7 cellular contexts compared by ENCODE assay signal in the genomic region with DNA sequence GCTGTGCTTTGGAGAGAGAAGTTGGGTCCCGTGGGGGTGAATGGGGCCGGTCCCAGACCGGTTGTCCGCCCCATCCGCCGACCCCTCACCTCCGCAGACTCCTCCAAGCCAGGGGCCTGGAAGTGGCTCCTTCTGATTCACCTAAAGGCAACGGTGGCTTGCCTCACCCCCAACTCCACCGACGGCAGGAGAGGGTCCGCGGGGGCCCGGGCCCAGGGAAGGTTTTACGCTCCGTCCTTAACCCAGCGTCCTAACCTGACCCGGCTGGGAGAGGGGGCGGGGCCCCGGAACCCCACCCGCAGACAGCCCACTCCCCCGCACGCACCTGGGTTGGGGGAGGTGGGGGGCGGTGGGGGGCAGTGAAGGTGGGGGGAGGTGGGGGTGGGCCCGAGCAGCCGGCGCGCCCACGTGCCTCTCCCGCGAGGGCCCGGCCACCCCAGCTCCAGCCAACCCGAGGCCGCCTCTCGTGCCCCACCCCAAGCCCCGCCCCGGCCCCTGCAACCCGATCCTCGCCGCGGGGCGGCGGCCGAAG. TPM values are rescaled to one million over a fixed set of nuclear protein-coding genes. Genes with fewer than 3 reads are reported as not detected.
DNase-seq lines count a peak whose midpoint lies in the region; ATAC-seq and TF ChIP-seq lines count a peak whose summit lies in the region.

No MANE protein-coding gene starts in this region.

- DNase-seq in SKM-1 (lab: John Stamatoyannopoulos, UW; ENCODE audit: unreplicated experiment) (peak; percentile 80), choroid plexus epithelial cell (ENCODE audit: low read depth) (peak; percentile 70), mesendoderm (no peak), NCI-H524 (lab: John Stamatoyannopoulos, UW) (no peak)

- H3K79me2 ChIP-seq in mesendoderm (ENCODE audit: control insufficient read depth, insufficient read depth, low read length) = no peaks in the 10 kb centered on the region

- no CpG with 5 or more reads among the region's 43 CpGs for WGBS in mesendoderm (ENCODE audit: extremely low coverage, insufficient coverage, low lambda C conversion rate)

- peak overlapping the region; percentile 74 for H3K4me2 ChIP-seq in mesendoderm (ENCODE audit: low read length)

- H3K4me1 ChIP-seq in mesendoderm (ENCODE audit: control insufficient read depth, low read depth, low read length) (peaks cover 7% of the 10 kb centered on the region), stomach smooth muscle (ENCODE audit: control insufficient read depth, insufficient read depth, low read length) (peaks cover 29% of the 10 kb centered on the region)

- H2BK15ac ChIP-seq in mesendoderm (replicated peaks; ENCODE audit: low read depth) = no peak overlapping the region

- TF ChIP-seq CTCF in choroid plexus epithelial cell (conservative IDR thresholded peaks at IDR 0.05; ENCODE audit: low read depth, low read length) = no peak

- peak; percentile 29 for ATAC-seq in GM18511 (IDR thresholded peaks at IDR 0.05; ENCODE audit: unreplicated experiment)
- peak; percentile 28 for ATAC-seq in HG02973 (IDR thresholded peaks at IDR 0.05; ENCODE audit: unreplicated experiment)

- H3K27me3 ChIP-seq in mesendoderm (ENCODE audit: insufficient read depth, low read length, poor library complexity) (peaks cover 5% of the 10 kb centered on the region), stomach smooth muscle (ENCODE audit: control insufficient read depth in 1 of 2, insufficient read depth in 2 of 2, low read length in 2 of 2) (no peaks in the 10 kb centered on the region)

- H3K79me1 ChIP-seq in mesendoderm (ENCODE audit: low read length) = no peaks in the 10 kb centered on the region

- H2AK5ac ChIP-seq in mesendoderm (ENCODE audit: low read length) = no peak overlapping the region

- no peak overlapping the region for H2BK5ac ChIP-seq in mesendoderm (ENCODE audit: low read length)

- no peak overlapping the region for H3K27ac ChIP-seq in mesendoderm (ENCODE audit: low read depth, low read length)
- H3K27ac ChIP-seq in stomach smooth muscle (ENCODE audit: low read length) = peak overlapping the region; percentile 60

- peak overlapping the region; percentile 74 for H3K56ac ChIP-seq in mesendoderm (ENCODE audit: low read length)

- no peak overlapping the region for H4K8ac ChIP-seq in mesendoderm (ENCODE audit: low read depth, low read length)

- peak overlapping the region; percentile 20 for H3K18ac ChIP-seq in mesendoderm (ENCODE audit: low read length)

- no peak overlapping the region for H4K5ac ChIP-seq in mesendoderm (ENCODE audit: low read length)

- no peak overlapping the region for H3K23ac ChIP-seq in mesendoderm (ENCODE audit: low read length)

- H3K9ac ChIP-seq in mesendoderm (ENCODE audit: low read length) = peak overlapping the region; percentile 63
- H3K9ac ChIP-seq in stomach smooth muscle (ENCODE audit: low read length in 2 of 2) = peak overlapping the region; percentile 60 to 72

- H2BK120ac ChIP-seq in mesendoderm (ENCODE audit: low read depth, low read length) = no peak overlapping the region

- H3K4me3 ChIP-seq in choroid plexus epithelial cell (ENCODE audit: low read depth, low read length) (no peak overlapping the region), mesendoderm (ENCODE audit: low read length) (no peak overlapping the region), stomach smooth muscle (ENCODE audit: low read length in 2 of 2) (peak overlapping the region in 1 of 2 donors; percentile 75)

- H3K9me3 ChIP-seq in stomach smooth muscle (ENCODE audit: control insufficient read depth in 2 of 2, low read length in 2 of 2) = no peaks in the 10 kb centered on the region

- H3K4ac ChIP-seq in mesendoderm (ENCODE audit: low read depth, low read length) = no peak overlapping the region

- H3K36me3 ChIP-seq in mesendoderm (ENCODE audit: control insufficient read depth, insufficient read depth, low read length) = no peaks in the 10 kb centered on the region
- H3K36me3 ChIP-seq in stomach smooth muscle (ENCODE audit: control insufficient read depth in 2 of 2, insufficient read depth in 2 of 2, low read length in 2 of 2) = no peaks in the 10 kb centered on the region

RNA-seq across cellular contexts. Expression of a gene that starts 12.7 kb away (rescaled TPM):
- polyA plus RNA-seq in mesendoderm (2013, experiment 1 of 2) = 0.03 TPM
- 0.03 TPM for polyA plus RNA-seq in mesendoderm (2013, experiment 2 of 2)

RNA-seq across cellular contexts. Expression of a gene that starts 21.8 kb away (rescaled TPM):
- 3.7 TPM for polyA plus RNA-seq in mesendoderm (2013, experiment 1 of 2)
- 4.0 TPM for polyA plus RNA-seq in mesendoderm (2013, experiment 2 of 2)

Comparison
In these comparisons a context has a peak if more than half of its experiments do, and no peak if none do; other contexts are left out.
1. DNase-seq: peak in SKM-1 (single experiment) and choroid plexus epithelial cell (single experiment); none in mesendoderm (single experiment) and NCI-H524 (0 of 2).